In the genomic region with DNA sequence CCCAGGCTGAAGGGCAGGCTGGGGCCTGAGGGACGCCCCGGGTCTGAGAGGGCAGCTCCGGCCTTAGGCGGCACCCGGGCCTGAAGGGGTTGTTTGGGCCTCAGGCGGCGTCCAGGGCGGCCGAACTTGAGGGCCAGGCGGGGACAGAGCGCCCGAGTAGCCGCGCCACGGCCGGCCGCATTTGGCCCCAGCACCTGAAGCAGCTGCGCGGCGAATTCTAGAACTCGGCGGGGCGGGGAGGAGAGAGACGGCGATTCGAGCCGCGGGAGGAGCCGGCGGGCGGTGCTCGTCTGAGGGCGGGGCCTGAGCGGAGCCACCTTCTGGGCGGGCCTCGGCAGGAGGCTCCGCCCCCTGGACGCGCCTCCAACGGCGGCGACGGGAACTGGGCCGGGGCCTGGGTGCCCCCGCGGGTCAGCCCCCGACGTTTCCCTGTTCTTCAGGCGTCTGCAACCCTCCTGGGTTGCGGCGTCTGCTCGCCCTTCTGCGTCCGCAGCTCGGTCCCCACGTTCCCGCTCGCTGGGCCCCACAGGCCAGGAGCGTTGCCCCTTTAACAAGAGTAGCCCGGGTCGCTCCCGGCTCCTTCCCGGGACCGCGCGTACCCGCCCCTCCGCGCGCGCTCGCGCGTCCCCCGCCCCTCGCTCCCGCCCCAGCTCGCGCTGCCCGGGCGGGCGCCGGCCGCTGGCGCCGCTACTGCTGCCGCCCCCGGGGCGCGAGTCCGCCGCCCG, we compare ENCODE assay signal across 1 cellular context.
TF ChIP-seq lines count a peak whose summit lies in the region.

A gene with protein sequence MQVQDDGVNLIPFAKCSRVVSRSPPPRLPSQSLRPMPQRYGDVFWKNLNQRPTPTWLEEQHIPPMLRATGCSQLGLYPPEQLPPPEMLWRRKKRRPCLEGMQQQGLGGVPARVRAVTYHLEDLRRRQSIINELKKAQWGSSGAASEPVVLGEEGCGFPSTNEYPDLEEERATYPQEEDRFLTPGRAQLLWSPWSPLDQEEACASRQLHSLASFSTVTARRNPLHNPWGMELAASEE (minus strand): TSS at position 221 of the 725 bp plus-strand sequence. CDS start 3,085 bp downstream, outside the sequence.
A gene (plus strand): TSS at position 649 of the 725 bp plus-strand sequence. CDS start 2,297 bp downstream, outside the sequence.

TF ChIP-seq in HepG2, 621 proteins besides CTCF, POLR2A, EP300 and RAD21 (continued from another document and continues in another):
- TF ChIP-seq, protein P1, sequence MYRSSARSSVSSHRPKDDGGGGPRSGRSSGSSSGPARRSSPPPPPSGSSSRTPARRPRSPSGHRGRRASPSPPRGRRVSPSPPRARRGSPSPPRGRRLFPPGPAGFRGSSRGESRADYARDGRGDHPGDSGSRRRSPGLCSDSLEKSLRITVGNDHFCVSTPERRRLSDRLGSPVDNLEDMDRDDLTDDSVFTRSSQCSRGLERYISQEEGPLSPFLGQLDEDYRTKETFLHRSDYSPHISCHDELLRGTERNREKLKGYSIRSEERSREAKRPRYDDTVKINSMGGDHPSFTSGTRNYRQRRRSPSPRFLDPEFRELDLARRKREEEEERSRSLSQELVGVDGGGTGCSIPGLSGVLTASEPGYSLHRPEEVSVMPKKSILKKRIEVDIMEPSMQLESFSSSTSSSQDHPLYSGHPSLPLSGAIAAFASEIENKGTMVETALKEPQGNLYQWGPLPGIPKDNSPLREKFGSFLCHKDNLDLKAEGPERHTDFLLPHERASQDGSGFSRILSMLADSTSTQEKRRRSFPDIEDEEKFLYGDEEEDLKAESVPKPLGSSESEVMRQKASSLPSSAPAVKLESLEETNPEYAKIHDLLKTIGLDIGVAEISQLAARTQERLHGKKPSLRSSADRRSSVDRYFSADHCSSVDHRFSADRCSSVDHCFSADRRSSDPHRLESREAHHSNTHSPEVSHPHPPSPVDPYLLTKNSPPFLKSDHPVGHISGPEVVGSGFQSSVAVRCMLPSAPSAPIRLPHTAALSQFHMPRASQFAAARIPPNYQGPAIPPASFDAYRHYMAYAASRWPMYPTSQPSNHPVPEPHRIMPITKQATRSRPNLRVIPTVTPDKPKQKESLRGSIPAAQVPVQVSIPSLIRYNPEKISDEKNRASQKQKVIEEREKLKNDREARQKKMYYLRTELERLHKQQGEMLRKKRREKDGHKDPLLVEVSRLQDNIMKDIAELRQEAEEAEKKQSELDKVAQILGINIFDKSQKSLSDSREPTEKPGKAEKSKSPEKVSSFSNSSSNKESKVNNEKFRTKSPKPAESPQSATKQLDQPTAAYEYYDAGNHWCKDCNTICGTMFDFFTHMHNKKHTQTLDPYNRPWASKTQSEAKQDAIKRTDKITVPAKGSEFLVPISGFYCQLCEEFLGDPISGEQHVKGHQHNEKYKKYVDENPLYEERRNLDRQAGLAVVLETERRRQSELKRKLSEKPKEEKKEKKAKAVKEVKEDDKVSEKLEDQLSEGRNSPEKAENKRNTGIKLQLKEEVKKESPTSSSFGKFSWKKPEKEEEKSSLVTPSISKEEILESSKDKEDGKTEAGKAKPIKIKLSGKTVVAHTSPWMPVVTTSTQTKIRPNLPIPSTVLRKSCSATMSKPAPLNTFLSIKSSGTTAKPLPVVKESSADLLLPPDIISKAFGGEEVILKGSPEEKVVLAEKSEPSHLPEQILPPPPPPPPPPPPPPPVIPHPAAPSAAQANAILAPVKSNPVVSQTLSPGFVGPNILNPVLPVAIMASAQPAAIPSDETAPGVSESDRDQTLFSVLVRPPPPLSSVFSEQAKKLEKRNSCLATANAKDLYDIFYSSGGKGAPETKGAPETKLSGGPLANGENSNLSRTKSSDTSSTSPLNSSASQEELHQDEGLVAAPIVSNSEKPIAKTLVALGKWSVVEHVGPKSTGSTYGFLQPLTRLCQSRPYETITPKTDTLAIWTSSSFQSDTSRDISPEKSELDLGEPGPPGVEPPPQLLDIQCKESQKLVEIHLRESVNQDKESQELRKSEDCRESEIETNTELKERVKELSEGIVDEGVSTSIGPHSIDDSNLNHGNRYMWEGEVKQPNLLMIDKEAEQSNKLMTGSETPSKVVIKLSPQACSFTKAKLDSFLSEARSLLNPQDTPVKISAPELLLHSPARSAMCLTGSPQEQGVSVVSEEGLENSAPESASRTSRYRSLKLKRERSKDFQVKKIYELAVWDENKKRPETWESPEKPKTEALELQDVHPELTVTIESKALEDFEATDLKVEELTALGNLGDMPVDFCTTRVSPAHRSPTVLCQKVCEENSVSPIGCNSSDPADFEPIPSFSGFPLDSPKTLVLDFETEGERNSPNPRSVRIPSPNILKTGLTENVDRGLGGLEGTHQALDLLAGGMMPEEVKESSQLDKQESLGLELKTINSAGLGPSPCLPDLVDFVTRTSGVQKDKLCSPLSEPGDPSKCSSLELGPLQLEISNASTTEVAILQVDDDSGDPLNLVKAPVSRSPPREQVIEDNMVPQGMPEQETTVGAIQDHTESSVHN (CRISPR knock-in tag; IDR thresholded peaks at IDR 0.05), result no peak
- TF ChIP-seq ZNF790 (CRISPR knock-in tag; IDR thresholded peaks at IDR 0.05; ENCODE audit: borderline replicate concordance), result peak; percentile 61; the same call in 1 of the 2 replicates
- TF ChIP-seq NBN (conservative IDR thresholded peaks at IDR 0.05), result no peak
- peak; percentile 76 for TF ChIP-seq CCDC6 (CRISPR knock-in tag; IDR thresholded peaks at IDR 0.05)
- peak; percentile 78 for TF ChIP-seq NRL (CRISPR knock-in tag; IDR thresholded peaks at IDR 0.05; ENCODE audit: borderline replicate concordance)
- TF ChIP-seq ZNF431 (CRISPR knock-in tag; IDR thresholded peaks at IDR 0.05; ENCODE audit: borderline replicate concordance, low read depth), result 0 out of 2 replicates have a peak, but pooled peaks have one; percentile 69
- TF ChIP-seq, protein P2, sequence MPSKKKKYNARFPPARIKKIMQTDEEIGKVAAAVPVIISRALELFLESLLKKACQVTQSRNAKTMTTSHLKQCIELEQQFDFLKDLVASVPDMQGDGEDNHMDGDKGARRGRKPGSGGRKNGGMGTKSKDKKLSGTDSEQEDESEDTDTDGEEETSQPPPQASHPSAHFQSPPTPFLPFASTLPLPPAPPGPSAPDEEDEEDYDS (CRISPR knock-in tag; IDR thresholded peaks at IDR 0.05), result peak; percentile 62
- TF ChIP-seq ZNF230 (CRISPR knock-in tag; IDR thresholded peaks at IDR 0.05), result no peak
- no peak for TF ChIP-seq WIZ (CRISPR knock-in tag; IDR thresholded peaks at IDR 0.05)
- TF ChIP-seq GATAD2A (CRISPR knock-in tag; IDR thresholded peaks at IDR 0.05), result 0 out of 2 replicates have a peak, but pooled peaks have one; percentile 13
- TF ChIP-seq, protein P3, sequence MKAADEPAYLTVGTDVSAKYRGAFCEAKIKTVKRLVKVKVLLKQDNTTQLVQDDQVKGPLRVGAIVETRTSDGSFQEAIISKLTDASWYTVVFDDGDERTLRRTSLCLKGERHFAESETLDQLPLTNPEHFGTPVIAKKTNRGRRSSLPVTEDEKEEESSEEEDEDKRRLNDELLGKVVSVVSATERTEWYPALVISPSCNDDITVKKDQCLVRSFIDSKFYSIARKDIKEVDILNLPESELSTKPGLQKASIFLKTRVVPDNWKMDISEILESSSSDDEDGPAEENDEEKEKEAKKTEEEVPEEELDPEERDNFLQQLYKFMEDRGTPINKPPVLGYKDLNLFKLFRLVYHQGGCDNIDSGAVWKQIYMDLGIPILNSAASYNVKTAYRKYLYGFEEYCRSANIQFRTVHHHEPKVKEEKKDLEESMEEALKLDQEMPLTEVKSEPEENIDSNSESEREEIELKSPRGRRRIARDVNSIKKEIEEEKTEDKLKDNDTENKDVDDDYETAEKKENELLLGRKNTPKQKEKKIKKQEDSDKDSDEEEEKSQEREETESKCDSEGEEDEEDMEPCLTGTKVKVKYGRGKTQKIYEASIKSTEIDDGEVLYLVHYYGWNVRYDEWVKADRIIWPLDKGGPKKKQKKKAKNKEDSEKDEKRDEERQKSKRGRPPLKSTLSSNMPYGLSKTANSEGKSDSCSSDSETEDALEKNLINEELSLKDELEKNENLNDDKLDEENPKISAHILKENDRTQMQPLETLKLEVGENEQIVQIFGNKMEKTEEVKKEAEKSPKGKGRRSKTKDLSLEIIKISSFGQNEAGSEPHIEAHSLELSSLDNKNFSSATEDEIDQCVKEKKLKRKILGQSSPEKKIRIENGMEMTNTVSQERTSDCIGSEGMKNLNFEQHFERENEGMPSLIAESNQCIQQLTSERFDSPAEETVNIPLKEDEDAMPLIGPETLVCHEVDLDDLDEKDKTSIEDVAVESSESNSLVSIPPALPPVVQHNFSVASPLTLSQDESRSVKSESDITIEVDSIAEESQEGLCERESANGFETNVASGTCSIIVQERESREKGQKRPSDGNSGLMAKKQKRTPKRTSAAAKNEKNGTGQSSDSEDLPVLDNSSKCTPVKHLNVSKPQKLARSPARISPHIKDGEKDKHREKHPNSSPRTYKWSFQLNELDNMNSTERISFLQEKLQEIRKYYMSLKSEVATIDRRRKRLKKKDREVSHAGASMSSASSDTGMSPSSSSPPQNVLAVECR (CRISPR knock-in tag; IDR thresholded peaks at IDR 0.05; ENCODE audit: borderline replicate concordance), result no peak; the same call in 1 of the 2 replicates
- TF ChIP-seq RNF2 (conservative IDR thresholded peaks at IDR 0.05; ENCODE audit: low read depth), result no peak; the same call in 1 of the 2 replicates
- TF ChIP-seq ZBTB20 (CRISPR knock-in tag; IDR thresholded peaks at IDR 0.05; ENCODE audit: borderline replicate concordance, low read depth), result no peak
- no peak for TF ChIP-seq SRSF4 (IDR thresholded peaks at IDR 0.05; ENCODE audit: low read depth, low read length, poor library complexity, severe bottlenecking)
- TF ChIP-seq JDP2 (CRISPR knock-in tag; IDR thresholded peaks at IDR 0.05; ENCODE audit: borderline replicate concordance), result no peak
- TF ChIP-seq ZNF660 (CRISPR knock-in tag; IDR thresholded peaks at IDR 0.05; ENCODE audit: borderline replicate concordance, low read depth), result no peak
- no peak for TF ChIP-seq ZMYM2 (CRISPR knock-in tag; IDR thresholded peaks at IDR 0.05)
- TF ChIP-seq MXI1 (IDR thresholded peaks at IDR 0.05; ENCODE audit: borderline replicate concordance, low read depth, low read length), result peak; percentile 63; the same call in 1 of the 3 replicates
- TF ChIP-seq ZNF10 (CRISPR knock-in tag; IDR thresholded peaks at IDR 0.05; ENCODE audit: borderline replicate concordance, low read depth), result no peak
- TF ChIP-seq, protein P4, sequence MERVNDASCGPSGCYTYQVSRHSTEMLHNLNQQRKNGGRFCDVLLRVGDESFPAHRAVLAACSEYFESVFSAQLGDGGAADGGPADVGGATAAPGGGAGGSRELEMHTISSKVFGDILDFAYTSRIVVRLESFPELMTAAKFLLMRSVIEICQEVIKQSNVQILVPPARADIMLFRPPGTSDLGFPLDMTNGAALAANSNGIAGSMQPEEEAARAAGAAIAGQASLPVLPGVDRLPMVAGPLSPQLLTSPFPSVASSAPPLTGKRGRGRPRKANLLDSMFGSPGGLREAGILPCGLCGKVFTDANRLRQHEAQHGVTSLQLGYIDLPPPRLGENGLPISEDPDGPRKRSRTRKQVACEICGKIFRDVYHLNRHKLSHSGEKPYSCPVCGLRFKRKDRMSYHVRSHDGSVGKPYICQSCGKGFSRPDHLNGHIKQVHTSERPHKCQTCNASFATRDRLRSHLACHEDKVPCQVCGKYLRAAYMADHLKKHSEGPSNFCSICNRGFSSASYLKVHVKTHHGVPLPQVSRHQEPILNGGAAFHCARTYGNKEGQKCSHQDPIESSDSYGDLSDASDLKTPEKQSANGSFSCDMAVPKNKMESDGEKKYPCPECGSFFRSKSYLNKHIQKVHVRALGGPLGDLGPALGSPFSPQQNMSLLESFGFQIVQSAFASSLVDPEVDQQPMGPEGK (CRISPR knock-in tag; IDR thresholded peaks at IDR 0.05), result peak; percentile 83; the same call in 1 of the 2 replicates
- peak; percentile 80 for TF ChIP-seq POLR2G (IDR thresholded peaks at IDR 0.05; ENCODE audit: low read depth, low read length)
- no peak for TF ChIP-seq PHB2 (IDR thresholded peaks at IDR 0.05; ENCODE audit: partially characterized antibody)
- no peak for TF ChIP-seq RARG (CRISPR knock-in tag; IDR thresholded peaks at IDR 0.05; ENCODE audit: low read depth)
- 0 out of 2 replicates have a peak, but pooled peaks have one; percentile 87 for TF ChIP-seq ZMAT3 (CRISPR knock-in tag; conservative IDR thresholded peaks at IDR 0.05)
- TF ChIP-seq, protein P5, sequence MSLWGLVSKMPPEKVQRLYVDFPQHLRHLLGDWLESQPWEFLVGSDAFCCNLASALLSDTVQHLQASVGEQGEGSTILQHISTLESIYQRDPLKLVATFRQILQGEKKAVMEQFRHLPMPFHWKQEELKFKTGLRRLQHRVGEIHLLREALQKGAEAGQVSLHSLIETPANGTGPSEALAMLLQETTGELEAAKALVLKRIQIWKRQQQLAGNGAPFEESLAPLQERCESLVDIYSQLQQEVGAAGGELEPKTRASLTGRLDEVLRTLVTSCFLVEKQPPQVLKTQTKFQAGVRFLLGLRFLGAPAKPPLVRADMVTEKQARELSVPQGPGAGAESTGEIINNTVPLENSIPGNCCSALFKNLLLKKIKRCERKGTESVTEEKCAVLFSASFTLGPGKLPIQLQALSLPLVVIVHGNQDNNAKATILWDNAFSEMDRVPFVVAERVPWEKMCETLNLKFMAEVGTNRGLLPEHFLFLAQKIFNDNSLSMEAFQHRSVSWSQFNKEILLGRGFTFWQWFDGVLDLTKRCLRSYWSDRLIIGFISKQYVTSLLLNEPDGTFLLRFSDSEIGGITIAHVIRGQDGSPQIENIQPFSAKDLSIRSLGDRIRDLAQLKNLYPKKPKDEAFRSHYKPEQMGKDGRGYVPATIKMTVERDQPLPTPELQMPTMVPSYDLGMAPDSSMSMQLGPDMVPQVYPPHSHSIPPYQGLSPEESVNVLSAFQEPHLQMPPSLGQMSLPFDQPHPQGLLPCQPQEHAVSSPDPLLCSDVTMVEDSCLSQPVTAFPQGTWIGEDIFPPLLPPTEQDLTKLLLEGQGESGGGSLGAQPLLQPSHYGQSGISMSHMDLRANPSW (CRISPR knock-in tag; IDR thresholded peaks at IDR 0.05; ENCODE audit: borderline replicate concordance), result no peak; the same call in 1 of the 2 replicates
- TF ChIP-seq ADNP (CRISPR knock-in tag; IDR thresholded peaks at IDR 0.05), result no peak
- TF ChIP-seq, protein P6, sequence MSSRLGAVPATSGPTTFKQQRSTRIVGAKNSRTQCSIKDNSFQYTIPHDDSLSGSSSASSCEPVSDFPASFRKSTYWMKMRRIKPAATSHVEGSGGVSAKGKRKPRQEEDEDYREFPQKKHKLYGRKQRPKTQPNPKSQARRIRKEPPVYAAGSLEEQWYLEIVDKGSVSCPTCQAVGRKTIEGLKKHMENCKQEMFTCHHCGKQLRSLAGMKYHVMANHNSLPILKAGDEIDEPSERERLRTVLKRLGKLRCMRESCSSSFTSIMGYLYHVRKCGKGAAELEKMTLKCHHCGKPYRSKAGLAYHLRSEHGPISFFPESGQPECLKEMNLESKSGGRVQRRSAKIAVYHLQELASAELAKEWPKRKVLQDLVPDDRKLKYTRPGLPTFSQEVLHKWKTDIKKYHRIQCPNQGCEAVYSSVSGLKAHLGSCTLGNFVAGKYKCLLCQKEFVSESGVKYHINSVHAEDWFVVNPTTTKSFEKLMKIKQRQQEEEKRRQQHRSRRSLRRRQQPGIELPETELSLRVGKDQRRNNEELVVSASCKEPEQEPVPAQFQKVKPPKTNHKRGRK (CRISPR knock-in tag; IDR thresholded peaks at IDR 0.05), result no peak
- TF ChIP-seq ZNF121 (CRISPR knock-in tag; IDR thresholded peaks at IDR 0.05), result no peak
- TF ChIP-seq RBFOX2 (IDR thresholded peaks at IDR 0.05; ENCODE audit: low read depth, low read length), result peak; percentile 75
- no peak for TF ChIP-seq REXO4 (CRISPR knock-in tag; IDR thresholded peaks at IDR 0.05; ENCODE audit: borderline replicate concordance)
- TF ChIP-seq KLF11 (CRISPR knock-in tag; IDR thresholded peaks at IDR 0.05), result no peak
- TF ChIP-seq ZKSCAN5 (CRISPR knock-in tag; IDR thresholded peaks at IDR 0.05), result no peak
- TF ChIP-seq BHLHE40 (IDR thresholded peaks at IDR 0.05; ENCODE audit: low read length), result peak; percentile 2; the same call in 1 of the 2 replicates
- no peak for TF ChIP-seq ZNF460 (CRISPR knock-in tag; IDR thresholded peaks at IDR 0.05; ENCODE audit: borderline replicate concordance)
- TF ChIP-seq RARA (CRISPR knock-in tag; IDR thresholded peaks at IDR 0.05), result peak; percentile 9; the same call in 1 of the 2 replicates
